ENCODE assay signal across 21 cellular contexts in genomic region chr12:47616440-47616839, GRCh38.
"Had no signal": no experiment of that assay in that cellular context is flagged by ENCODE, and none has a peak within 500 bp of the region (broad histone marks: within the 10 kb centered on the region; RNA-seq: fewer than 3 reads in every experiment).

No MANE protein-coding gene starts in this region.

- H3K4me1 ChIP-seq: gastrocnemius medialis, left lung, prostate gland, right atrium auricular region had no signal

- H3K36me3 ChIP-seq: gastrocnemius medialis, left lung, prostate gland, right atrium auricular region had no signal

- ATAC-seq: activated CD8-positive, alpha-beta T cell treated with anti-CD3 and anti-CD28 coated beads, Interleukin-2, amount 10 ng/mL, durations not matched to agents 7 days and 5 days; gastrocnemius medialis; left lung had no signal

- DNase-seq: activated CD4-positive, alpha-beta T cell treated with anti-CD3 and anti-CD28 coated beads, Interleukin-2, amount 10 ng/mL, durations not matched to agents 24 days and 14 days; activated CD4-positive, CD25-positive, alpha-beta regulatory T cell; activated CD8-positive, alpha-beta memory T cell treated with anti-CD3 and anti-CD28 coated beads, Interleukin-2, amount 50 U/mL, for 4 hours; activated CD8-positive, alpha-beta T cell treated with anti-CD3 and anti-CD28 coated beads, Interleukin-2, amount 10 ng/mL, durations not matched to agents 7 days and 5 days; activated gamma-delta T cell treated with Interleukin-2 at 50 U/mL for 16 hours; activated naive CD8-positive, alpha-beta T cell treated with anti-CD3 and anti-CD28 coated beads for 36 hours; activated T-cell treated with anti-CD3 and anti-CD28 coated beads, Interleukin-2, amount 50 U/mL, for 48 hours; amygdala; dermis blood vessel endothelial cell; effector memory CD4-positive, alpha-beta T cell; gastrocnemius medialis; head of caudate nucleus; left lung; mammary epithelial cell; midbrain; nephron progenitor cell; stimulated activated CD4-positive, alpha-beta T cell treated with anti-CD3 and anti-CD28 coated beads, Interleukin-2, amount 100 ng/mL, for 48 hours had no signal

- H3K27me3 ChIP-seq: gastrocnemius medialis, left lung, right atrium auricular region had no signal

- H3K27ac ChIP-seq: gastrocnemius medialis, left lung, prostate gland, right atrium auricular region, skin epidermis had no signal

- H3K4me3 ChIP-seq: gastrocnemius medialis, left lung, prostate gland, right atrium auricular region, skin epidermis had no signal

- H3K9me3 ChIP-seq: prostate gland had no signal

- FAIRE-seq: TTC549 had no signal
